In the genomic region with DNA sequence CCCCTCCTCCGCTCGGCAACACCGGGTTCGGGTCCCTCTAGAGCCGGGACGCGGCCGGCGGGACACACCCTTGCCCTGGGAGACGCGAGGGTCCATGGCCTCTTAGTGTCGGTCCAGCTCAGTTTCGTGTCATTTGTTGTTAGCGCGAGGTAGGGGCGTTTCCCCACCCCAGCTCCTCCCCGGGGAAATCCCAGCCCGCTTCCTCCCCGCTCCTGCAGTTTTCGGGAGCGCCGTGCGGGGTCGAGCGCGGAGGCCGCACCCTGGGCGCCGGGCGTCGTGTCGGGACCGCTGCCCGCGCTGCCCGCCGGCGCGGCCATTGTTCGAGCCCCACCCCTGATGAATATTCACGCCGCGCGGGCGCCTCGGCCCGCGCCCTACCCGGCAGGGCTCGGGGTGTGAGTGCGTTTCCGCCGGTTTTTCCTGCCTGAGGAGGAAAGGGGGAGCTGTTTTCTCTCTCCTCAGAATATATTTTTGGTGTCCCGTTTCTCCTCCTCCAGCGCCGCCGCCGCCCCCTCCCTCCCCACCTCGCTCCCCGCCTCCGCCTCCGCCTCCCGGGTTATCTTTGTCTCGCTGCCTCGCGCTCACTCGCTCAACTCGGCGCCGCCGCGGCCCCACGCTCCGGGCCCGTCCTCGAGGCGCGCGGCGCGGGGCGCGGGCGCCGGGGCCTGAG, we compare ENCODE assay signal across 8 cellular contexts. TPM values are rescaled to one million over a fixed set of nuclear protein-coding genes. Genes with fewer than 3 reads are reported as not detected.
DNase-seq lines count a peak whose midpoint lies in the region; ATAC-seq and TF ChIP-seq lines count a peak whose summit lies in the region.

Gene MAP4K4 (plus strand): TSS at position 584 of the 670 bp plus-strand sequence. CDS start 374 bp downstream, outside the sequence.

- DNase-seq in Kasumi-1 (lab: John Stamatoyannopoulos, UW) (peak; percentile 88 to 91), SK-N-SH (peak; percentile 90), neural progenitor cell (ENCODE audit: low spot score) (peak; percentile 84), stromal cell of bone marrow (ENCODE audit: low read depth) (peak; percentile 81)
- peak; percentile 89 for DNase-seq in activated naive CD4-positive, alpha-beta T cell treated with anti-CD3 and anti-CD28 coated beads, Interleukin-2, amount 10 ng/mL, durations not matched to agents 7 days and 5 days

- POLR2A ChIA-PET in SK-N-SH (lab: Yijun Ruan, JAX): interaction anchor here (0.7 to 1.3 kb wide), 10 partner anchors 8 to 278 kb away, joined by 3 to 4 read pairs (median 4); no protein-coding TSS in a partner anchor

- H3K4me1 Mint-ChIP-seq in activated naive CD4-positive, alpha-beta T cell treated with anti-CD3 and anti-CD28 coated beads, Interleukin-2, amount 10 ng/mL, durations not matched to agents 7 days and 5 days: peaks cover 23% of the 10 kb centered on the region
- H3K4me1 Mint-ChIP-seq in neural progenitor cell: peaks cover 8% of the 10 kb centered on the region

- H3K27me3 ChIP-seq in SK-N-SH (ENCODE audit: insufficient read depth): no peaks in the 10 kb centered on the region
- H3K27me3 ChIP-seq in gastroesophageal sphincter: no peaks in the 10 kb centered on the region
- peaks cover 5% of the 10 kb centered on the region for H3K27me3 ChIP-seq in neural progenitor cell

- peak within 1 kb of the TSS; percentile 81 to 89 for H3K4me3 ChIP-seq in SK-N-SH (ENCODE audit: low read depth in 2 of 2, low read length in 1 of 2)
- H3K4me3 ChIP-seq in gastroesophageal sphincter: peak within 1 kb of the TSS; percentile 67 to 71
- peak within 1 kb of the TSS; percentile 99 for H3K4me3 ChIP-seq in neural progenitor cell

- peak within 1 kb of the TSS; percentile 80 for H3K27ac Mint-ChIP-seq in activated naive CD4-positive, alpha-beta T cell treated with anti-CD3 and anti-CD28 coated beads, Interleukin-2, amount 10 ng/mL, durations not matched to agents 7 days and 5 days
- peak within 1 kb of the TSS; percentile 99 for H3K27ac Mint-ChIP-seq in neural progenitor cell

- H3K36me3 ChIP-seq in SK-N-SH (replicated peaks in 1 of 2; ENCODE audit: control insufficient read depth in 1 of 2, insufficient read depth in 2 of 2, low read length in 1 of 2) (peaks cover 3 to 7% of the 10 kb centered on the region in 2 experiments), gastroesophageal sphincter (no peaks in the 10 kb centered on the region), neural progenitor cell (no peaks in the 10 kb centered on the region)

- TF ChIP-seq EP300 in SK-N-SH (IDR thresholded peaks at IDR 0.05; ENCODE audit: borderline replicate concordance in 1 of 2, low read depth in 1 of 2, low read length in 1 of 2) (no peak), gastroesophageal sphincter (IDR thresholded peaks at IDR 0.05) (no peak)

- H3K36me3 Mint-ChIP-seq in activated naive CD4-positive, alpha-beta T cell treated with anti-CD3 and anti-CD28 coated beads, Interleukin-2, amount 10 ng/mL, durations not matched to agents 7 days and 5 days: peaks cover 11% of the 10 kb centered on the region
- peaks cover 8% of the 10 kb centered on the region for H3K36me3 Mint-ChIP-seq in neural progenitor cell

- peak within 1 kb of the TSS; percentile 80 for H3K4me3 Mint-ChIP-seq in activated naive CD4-positive, alpha-beta T cell treated with anti-CD3 and anti-CD28 coated beads, Interleukin-2, amount 10 ng/mL, durations not matched to agents 7 days and 5 days
- peak within 1 kb of the TSS; percentile 95 for H3K4me3 Mint-ChIP-seq in neural progenitor cell

- peak within 1 kb of the TSS; percentile 79 for H2AFZ ChIP-seq in SK-N-SH (ENCODE audit: low read depth)
- H2AFZ ChIP-seq in neural progenitor cell (replicated peaks): peak within 1 kb of the TSS; percentile 92

- ATAC-seq in GM19463 (IDR thresholded peaks at IDR 0.05; ENCODE audit: unreplicated experiment) (peak; percentile 59), gastroesophageal sphincter (peak; percentile 89)

- TF ChIP-seq CTCF in C4-2B (conservative IDR thresholded peaks at IDR 0.05) (peak; percentile 27), SK-N-SH (IDR thresholded peaks at IDR 0.05) (peak; percentile 40), gastroesophageal sphincter (IDR thresholded peaks at IDR 0.05) (peak in 3 of 4 experiments; percentile 46 to 56 (median 46)), neural progenitor cell (IDR thresholded peaks at IDR 0.05) (peak; percentile 39)

- peaks cover 12 to 13% of the 10 kb centered on the region in 2 experiments for H3K4me1 ChIP-seq in SK-N-SH (ENCODE audit: control insufficient read depth in 1 of 2, insufficient read depth in 2 of 2, low read depth in 1 of 2, low read length in 1 of 2)
- peaks cover 0 to 51% (median 0%) of the 10 kb centered on the region in 3 donors for H3K4me1 ChIP-seq in gastroesophageal sphincter
- H3K4me1 ChIP-seq in neural progenitor cell: peaks cover 21% of the 10 kb centered on the region

- no peaks in the 10 kb centered on the region for H3K27me3 Mint-ChIP-seq in activated naive CD4-positive, alpha-beta T cell treated with anti-CD3 and anti-CD28 coated beads, Interleukin-2, amount 10 ng/mL, durations not matched to agents 7 days and 5 days
- peaks cover 2% of the 10 kb centered on the region for H3K27me3 Mint-ChIP-seq in neural progenitor cell (ENCODE audit: insufficient read depth, low read depth)

- no peaks in the 10 kb centered on the region for H3K9me2 ChIP-seq in SK-N-SH

- H3K9ac ChIP-seq in SK-N-SH (peak within 1 kb of the TSS; percentile 90), neural progenitor cell (peak within 1 kb of the TSS; percentile 70)

- H4K20me1 ChIP-seq in SK-N-SH (ENCODE audit: insufficient read depth) (peaks cover 36% of the 10 kb centered on the region), neural progenitor cell (ENCODE audit: low read depth) (peaks cover 41% of the 10 kb centered on the region)

- H3K79me2 ChIP-seq in SK-N-SH (ENCODE audit: insufficient read depth): peaks cover 42% of the 10 kb centered on the region
- peaks cover 42% of the 10 kb centered on the region for H3K79me2 ChIP-seq in neural progenitor cell (ENCODE audit: low read depth)

- H3K27ac ChIP-seq in C4-2B (peak within 1 kb of the TSS; percentile 90), SK-N-SH (ENCODE audit: low read depth in 2 of 2, low read length in 1 of 2) (peak within 1 kb of the TSS; percentile 65 to 86), gastroesophageal sphincter (peak within 1 kb of the TSS; percentile 68 to 93 (median 90)), neural progenitor cell (peak within 1 kb of the TSS; percentile 42)

- H3K4me2 ChIP-seq in SK-N-SH (peak within 1 kb of the TSS; percentile 85), neural progenitor cell (peak within 1 kb of the TSS; percentile 98)

- H3K9me3 ChIP-seq in SK-N-SH (no peaks in the 10 kb centered on the region), gastroesophageal sphincter (peaks cover 0 to 10% (median 0%) of the 10 kb centered on the region in 3 donors), neural progenitor cell (ENCODE audit: low read depth) (no peaks in the 10 kb centered on the region)

- TF ChIP-seq RAD21 in SK-N-SH (IDR thresholded peaks at IDR 0.05; ENCODE audit: low read length): peak; percentile 31; the same call in 1 of the 2 replicates

- CTCF ChIA-PET in SK-N-SH (lab: Yijun Ruan, JAX): interaction anchor here (0.6 to 1.7 kb wide), 10 partner anchors 14 to 297 kb away, joined by 3 to 5 read pairs (median 3); no protein-coding TSS in a partner anchor
- CTCF ChIA-PET in activated naive CD4-positive, alpha-beta T cell treated with anti-CD3 and anti-CD28 coated beads, Interleukin-2, amount 10 ng/mL, durations not matched to agents 7 days and 5 days (lab: Charles Lee): interaction anchor here (0.5 to 2.2 kb wide), 4 partner anchors 10 to 134 kb away, joined by 3 to 6 read pairs (median 4); no protein-coding TSS in a partner anchor

- 1% methylated on average over 21 of the region's 85 CpGs for WGBS in SK-N-SH (ENCODE audit: low lambda C conversion rate)
- 0% methylated on average over 8 of the region's 85 CpGs; no CpG with 5 or more reads in 1 of the 2 donors for WGBS in gastroesophageal sphincter (ENCODE audit: low coverage in 1 of 2), 2 donors

- H3F3A ChIP-seq in SK-N-SH (replicated peaks; ENCODE audit: insufficient read depth): peaks cover 13% of the 10 kb centered on the region
- peaks cover 24% of the 10 kb centered on the region for H3F3A ChIP-seq in neural progenitor cell (ENCODE audit: low read depth)

- peaks cover 6% of the 10 kb centered on the region for H3K9me3 Mint-ChIP-seq in activated naive CD4-positive, alpha-beta T cell treated with anti-CD3 and anti-CD28 coated beads, Interleukin-2, amount 10 ng/mL, durations not matched to agents 7 days and 5 days
- peaks cover 6% of the 10 kb centered on the region for H3K9me3 Mint-ChIP-seq in neural progenitor cell

- peak; percentile 33 to 50 for TF ChIP-seq POLR2A in gastroesophageal sphincter (IDR thresholded peaks at IDR 0.05)

TF ChIP-seq in SK-N-SH, 30 proteins besides CTCF, POLR2A, EP300 and RAD21 (continues in another document):
- no peak for TF ChIP-seq RCOR1 (IDR thresholded peaks at IDR 0.05; ENCODE audit: low read length)
- no peak for TF ChIP-seq GATA2 (CRISPR knock-in tag; IDR thresholded peaks at IDR 0.05)
- TF ChIP-seq POLR2AphosphoS5 (IDR thresholded peaks at IDR 0.05; ENCODE audit: low read depth, low read length): peak; percentile 68
- TF ChIP-seq, protein P1, sequence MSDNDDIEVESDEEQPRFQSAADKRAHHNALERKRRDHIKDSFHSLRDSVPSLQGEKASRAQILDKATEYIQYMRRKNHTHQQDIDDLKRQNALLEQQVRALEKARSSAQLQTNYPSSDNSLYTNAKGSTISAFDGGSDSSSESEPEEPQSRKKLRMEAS (IDR thresholded peaks at IDR 0.05; ENCODE audit: low read depth): peak; percentile 45; the same call in 1 of the 2 replicates
- TF ChIP-seq, protein P2, sequence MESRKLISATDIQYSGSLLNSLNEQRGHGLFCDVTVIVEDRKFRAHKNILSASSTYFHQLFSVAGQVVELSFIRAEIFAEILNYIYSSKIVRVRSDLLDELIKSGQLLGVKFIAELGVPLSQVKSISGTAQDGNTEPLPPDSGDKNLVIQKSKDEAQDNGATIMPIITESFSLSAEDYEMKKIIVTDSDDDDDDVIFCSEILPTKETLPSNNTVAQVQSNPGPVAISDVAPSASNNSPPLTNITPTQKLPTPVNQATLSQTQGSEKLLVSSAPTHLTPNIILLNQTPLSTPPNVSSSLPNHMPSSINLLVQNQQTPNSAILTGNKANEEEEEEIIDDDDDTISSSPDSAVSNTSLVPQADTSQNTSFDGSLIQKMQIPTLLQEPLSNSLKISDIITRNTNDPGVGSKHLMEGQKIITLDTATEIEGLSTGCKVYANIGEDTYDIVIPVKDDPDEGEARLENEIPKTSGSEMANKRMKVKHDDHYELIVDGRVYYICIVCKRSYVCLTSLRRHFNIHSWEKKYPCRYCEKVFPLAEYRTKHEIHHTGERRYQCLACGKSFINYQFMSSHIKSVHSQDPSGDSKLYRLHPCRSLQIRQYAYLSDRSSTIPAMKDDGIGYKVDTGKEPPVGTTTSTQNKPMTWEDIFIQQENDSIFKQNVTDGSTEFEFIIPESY (IDR thresholded peaks at IDR 0.05; ENCODE audit: borderline replicate concordance, low read depth): no peak
- peak; percentile 71 for TF ChIP-seq YY1 (IDR thresholded peaks at IDR 0.05; ENCODE audit: low read depth)

RNA-seq across cellular contexts. Expression of gene MAP4K4, which starts in this region (rescaled TPM):
- 68.5 and 72.9 TPM in 2 replicates for polyA plus RNA-seq in SK-N-SH (2012; rRNA removed)
- polyA plus RNA-seq in SK-N-SH (2012; cell fraction: cytosol; rRNA removed): 72.8 and 73.6 TPM in 2 replicates
- 94.7 and 115 TPM in 2 replicates for polyA plus RNA-seq in SK-N-SH (2012; cell fraction: nucleus; rRNA removed)
- total RNA-seq in gastroesophageal sphincter: 10 to 100 TPM; 35.8 to 59.5 (median 48.9) TPM
- total RNA-seq in neural progenitor cell (ENCODE audit: low replicate concordance): 91.9 and 99.2 TPM in 2 replicates

Comparison
In these comparisons a context has a peak if more than half of its experiments do, and no peak if none do; other contexts are left out.
1. Peak in every context shown above with its lines: DNase-seq, ATAC-seq, H3K4me3 ChIP-seq and H3K27ac ChIP-seq.